16 cellular contexts compared by ENCODE assay signal in genomic region chrX:48785156-48785524, GRCh38. TPM values are rescaled to one million over a fixed set of nuclear protein-coding genes. Genes with fewer than 3 reads are reported as not detected.
A peak's percentile ranks its signal among the peaks of the same experiment; 100 is the strongest.
DNase-seq lines count a peak whose midpoint lies in the region; ATAC-seq lines count a peak whose summit lies in the region.
"Had no signal": no experiment of that assay in that cellular context is flagged by ENCODE, and none has a peak within 500 bp of the region (broad histone marks: within the 10 kb centered on the region; RNA-seq: fewer than 3 reads in every experiment).

No MANE protein-coding gene starts in this region.

- H2BK15ac ChIP-seq in neuronal stem cell (ENCODE audit: low read length): no peak overlapping the region

- H3K4me1 Mint-ChIP-seq in stimulated activated naive CD8-positive, alpha-beta T cell treated with anti-CD3 and anti-CD28 coated beads, Interleukin-15, amount 100 ng/mL, for 72 hours: peaks cover 17% of the 10 kb centered on the region
- peaks cover 19% of the 10 kb centered on the region for H3K4me1 Mint-ChIP-seq in T-helper 17 cell

- H3K9me3 Mint-ChIP-seq in stimulated activated naive CD8-positive, alpha-beta T cell treated with anti-CD3 and anti-CD28 coated beads, Interleukin-15, amount 100 ng/mL, for 72 hours: no peaks in the 10 kb centered on the region

- no peak overlapping the region for H3K4ac ChIP-seq in neuronal stem cell (ENCODE audit: low read length)

- peaks cover 5% of the 10 kb centered on the region for H3K36me3 Mint-ChIP-seq in T-helper 17 cell (ENCODE audit: low read depth)
- H3K36me3 Mint-ChIP-seq: CD4-positive, CD25-positive, alpha-beta regulatory T cell had no signal

- H3K4me3 Mint-ChIP-seq in stimulated activated naive CD8-positive, alpha-beta T cell treated with anti-CD3 and anti-CD28 coated beads, Interleukin-15, amount 100 ng/mL, for 72 hours: no peak overlapping the region
- H3K4me3 Mint-ChIP-seq in T-helper 17 cell: no peak overlapping the region
- H3K4me3 Mint-ChIP-seq: CD4-positive, CD25-positive, alpha-beta regulatory T cell had no signal

- H3K27ac Mint-ChIP-seq in stimulated activated naive CD8-positive, alpha-beta T cell treated with anti-CD3 and anti-CD28 coated beads, Interleukin-15, amount 100 ng/mL, for 72 hours: peak overlapping the region; percentile 1 to 40
- peak overlapping the region; percentile 47 for H3K27ac Mint-ChIP-seq in T-helper 17 cell

- DNase-seq in stimulated activated naive CD8-positive, alpha-beta T cell treated with anti-CD3 and anti-CD28 coated beads, Interleukin-15, amount 100 ng/mL, for 72 hours: no peak
- DNase-seq in stimulated activated naive CD8-positive, alpha-beta T cell treated with anti-CD3 and anti-CD28 coated beads, Interleukin-15, Interleukin-2, amounts not matched to agents 100 U/mL and 50 U/mL, for 24 hours: no peak
- DNase-seq in T-helper 17 cell (no peak), neuronal stem cell (ENCODE audit: low spot score) (no peak), UCSD-AML1 (lab: John Stamatoyannopoulos, UW; ENCODE audit: unreplicated experiment) (no peak)
- DNase-seq: ACHN; BE2C; C1 segment of cervical spinal cord; Caco-2; CD4-positive, CD25-positive, alpha-beta regulatory T cell; GM23248; HCEC 1CT had no signal

- no peaks in the 10 kb centered on the region for H3K79me1 ChIP-seq in neuronal stem cell (ENCODE audit: low read depth, low read length)

- H3K36me3 ChIP-seq in neuronal stem cell (replicated peaks in 1 of 2; ENCODE audit: control insufficient read depth in 2 of 2, insufficient read depth in 2 of 2, low read length in 2 of 2): no peaks in the 10 kb centered on the region
- H3K36me3 ChIP-seq: BE2C had no signal

- ATAC-seq in stimulated activated naive CD8-positive, alpha-beta T cell treated with anti-CD3 and anti-CD28 coated beads, Interleukin-15, amount 100 ng/mL, for 72 hours: no peak
- ATAC-seq in stimulated activated naive CD8-positive, alpha-beta T cell treated with anti-CD3 and anti-CD28 coated beads, Interleukin-15, Interleukin-2, amounts not matched to agents 100 U/mL and 50 U/mL, for 24 hours: no peak
- no peak for ATAC-seq in T-helper 17 cell
- ATAC-seq in HG03025 (IDR thresholded peaks at IDR 0.05; ENCODE audit: low FRiP score, unreplicated experiment): no peak
- ATAC-seq: HepG2 had no signal

- H4K91ac ChIP-seq in neuronal stem cell (ENCODE audit: low read depth, low read length, poor library complexity): no peak overlapping the region

- H3K27me3 ChIP-seq in neuronal stem cell (ENCODE audit: control insufficient read depth in 3 of 3, insufficient read depth in 3 of 3, low read depth in 1 of 3, low read length in 3 of 3): peaks cover 0 to 15% (median 0%) of the 10 kb centered on the region in 3 experiments
- H3K27me3 ChIP-seq: BE2C had no signal

- H3K9ac ChIP-seq in neuronal stem cell (ENCODE audit: low read depth, low read length, poor library complexity): no peak overlapping the region
- H3K9ac ChIP-seq: GM23248 had no signal

- no peak overlapping the region for H3K23ac ChIP-seq in neuronal stem cell (ENCODE audit: low read depth, low read length, poor library complexity)

- H3K4me3 ChIP-seq in neuronal stem cell (ENCODE audit: low read length in 2 of 2): no peak overlapping the region
- H3K4me3 ChIP-seq: GM23248 had no signal

- no peak overlapping the region for H2BK12ac ChIP-seq in neuronal stem cell (ENCODE audit: low read length)

- no peak overlapping the region for H3K14ac ChIP-seq in neuronal stem cell (ENCODE audit: low read length)

- no peak overlapping the region for H3K4me2 ChIP-seq in neuronal stem cell (ENCODE audit: insufficient read depth, low read length, poor library complexity, severe bottlenecking)

- peak overlapping the region; percentile 6 for H4K8ac ChIP-seq in neuronal stem cell (ENCODE audit: low read depth, low read length)

- H3K18ac ChIP-seq in neuronal stem cell (ENCODE audit: low read length): no peak overlapping the region

- no peak overlapping the region for H2AFZ ChIP-seq in neuronal stem cell (ENCODE audit: low read length)
- H2AFZ ChIP-seq: GM23248 had no signal

- H2AK5ac ChIP-seq in neuronal stem cell (ENCODE audit: low read depth, low read length): no peak overlapping the region

- H2BK5ac ChIP-seq in neuronal stem cell (ENCODE audit: low read length): no peak overlapping the region

- H2BK120ac ChIP-seq in neuronal stem cell (ENCODE audit: low read depth, low read length): no peak overlapping the region

- H3K27ac ChIP-seq in neuronal stem cell (replicated peaks; ENCODE audit: low read length): no peak overlapping the region
- H3K27ac ChIP-seq: GM23248 had no signal

- WGBS in neuronal stem cell (ENCODE audit: extremely low coverage in 2 of 2, insufficient read length in 2 of 2, insufficient replicate concordance in 1 of 2), 2 donors: no CpG with 5 or more reads among the region's 2 CpGs

- no peaks in the 10 kb centered on the region for H3K4me1 ChIP-seq in neuronal stem cell (ENCODE audit: control insufficient read depth in 2 of 2, insufficient read depth in 1 of 2, low read depth in 1 of 2, low read length in 2 of 2)
- H3K4me1 ChIP-seq: BE2C, Caco-2 had no signal

- H3K9me3 ChIP-seq in T-helper 17 cell (ENCODE audit: control insufficient read depth, low read length, poor library complexity, severe bottlenecking) (no peaks in the 10 kb centered on the region), neuronal stem cell (replicated peaks in 1 of 2; ENCODE audit: control insufficient read depth in 2 of 2, insufficient read depth in 1 of 2, low read depth in 1 of 2, low read length in 2 of 2) (no peaks in the 10 kb centered on the region)
- H3K9me3 ChIP-seq: BE2C, Caco-2 had no signal

- no peaks in the 10 kb centered on the region for H3K27me3 Mint-ChIP-seq in stimulated activated naive CD8-positive, alpha-beta T cell treated with anti-CD3 and anti-CD28 coated beads, Interleukin-15, amount 100 ng/mL, for 72 hours
- peaks cover 27% of the 10 kb centered on the region for H3K27me3 Mint-ChIP-seq in T-helper 17 cell
- H3K27me3 Mint-ChIP-seq: CD4-positive, CD25-positive, alpha-beta regulatory T cell had no signal

RNA-seq across cellular contexts. Expression of gene GATA1, which starts 1.2 kb away (rescaled TPM):
- total RNA-seq in T-helper 17 cell: 1 to 10 TPM in 1 of 2 donors, under 1 TPM in 1; 0.32 to 7.6 TPM
- polyA plus RNA-seq in neuronal stem cell (2013, experiment 1 of 2): not detected
- polyA plus RNA-seq in neuronal stem cell (2013, experiment 2 of 2): not detected
- total RNA-seq: A172, Caco-2, GM23248, H4 had no signal
- polyA plus RNA-seq: CD4-positive, CD25-positive, alpha-beta regulatory T cell; GM23248; HepG2 had no signal

RNA-seq across cellular contexts. Expression of gene HDAC6, which starts 16.7 kb away (rescaled TPM):
- 10 to 100 TPM; 83.4 to 84.4 TPM for total RNA-seq in T-helper 17 cell
- 118 TPM for polyA plus RNA-seq in neuronal stem cell (2013, experiment 1 of 2)
- polyA plus RNA-seq in neuronal stem cell (2013, experiment 2 of 2): 116 TPM

RNA-seq across cellular contexts. Expression of gene GLOD5, which starts 23.6 kb away (rescaled TPM):
- total RNA-seq in T-helper 17 cell: not detected
- not detected for polyA plus RNA-seq in neuronal stem cell (2013, experiment 1 of 2)
- not detected for polyA plus RNA-seq in neuronal stem cell (2013, experiment 2 of 2)
- total RNA-seq: A172; Caco-2; CD4-positive, CD25-positive, alpha-beta regulatory T cell; GM23248; H4 had no signal
- polyA plus RNA-seq: CD4-positive, CD25-positive, alpha-beta regulatory T cell; GM23248 had no signal

RNA-seq across cellular contexts. Expression of gene ERAS, which starts 41.2 kb away (rescaled TPM):
- total RNA-seq in T-helper 17 cell: not detected
- 0.04 TPM for polyA plus RNA-seq in neuronal stem cell (2013, experiment 1 of 2)
- 0.06 TPM for polyA plus RNA-seq in neuronal stem cell (2013, experiment 2 of 2)
- total RNA-seq: A172; Caco-2; CD4-positive, CD25-positive, alpha-beta regulatory T cell; GM23248; H4 had no signal
- polyA plus RNA-seq: CD4-positive, CD25-positive, alpha-beta regulatory T cell; GM23248 had no signal

RNA-seq across cellular contexts. Expression of gene PCSK1N, which starts 50.3 kb away (rescaled TPM):
- 10 to 100 TPM in 1 of 2 donors, 1 to 10 TPM in 1; 9.6 to 14.2 TPM for total RNA-seq in T-helper 17 cell
- 0.70 TPM for polyA plus RNA-seq in neuronal stem cell (2013, experiment 1 of 2)
- polyA plus RNA-seq in neuronal stem cell (2013, experiment 2 of 2): 0.33 TPM
